ENCODE assay signal across 8 cellular contexts in the genomic region with DNA sequence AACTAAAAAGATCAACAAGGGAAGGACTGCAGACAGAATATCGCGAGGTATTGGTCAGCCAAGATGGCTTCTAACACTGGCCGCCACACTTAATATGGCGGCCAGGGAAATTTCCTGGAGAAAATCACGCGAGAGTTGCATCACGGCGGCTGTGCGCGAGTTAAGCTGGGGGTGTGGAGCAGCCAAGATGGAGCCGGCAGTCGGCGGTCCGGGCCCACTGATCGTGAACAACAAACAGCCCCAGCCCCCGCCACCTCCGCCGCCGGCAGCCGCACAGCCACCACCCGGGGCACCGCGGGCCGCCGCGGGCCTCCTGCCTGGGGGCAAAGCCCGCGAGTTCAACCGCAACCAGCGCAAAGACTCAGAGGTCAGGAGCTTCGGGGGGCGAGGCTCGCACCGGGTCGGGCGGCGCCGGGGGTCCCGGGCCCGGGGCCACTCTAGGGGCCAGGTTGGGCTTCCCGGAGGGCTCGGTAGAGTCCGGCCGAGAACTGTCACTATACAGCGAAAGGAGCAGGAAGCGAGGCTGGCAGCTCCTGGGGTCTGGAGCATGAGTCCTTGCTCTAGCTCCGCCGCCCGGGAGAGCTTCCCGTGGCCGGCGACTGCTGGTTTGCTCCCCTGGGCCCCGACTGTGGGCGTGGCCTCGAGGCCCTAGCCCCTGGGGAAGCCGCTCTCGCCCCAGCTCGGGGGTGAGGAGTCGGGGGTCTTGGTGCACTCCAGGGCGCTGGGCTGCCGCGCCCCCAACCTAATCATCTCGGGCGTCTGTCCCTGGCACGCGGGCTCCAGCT. TPM values are rescaled to one million over a fixed set of nuclear protein-coding genes. Genes with fewer than 3 reads are reported as not detected.
DNase-seq lines count a peak whose midpoint lies in the region; ATAC-seq and TF ChIP-seq lines count a peak whose summit lies in the region.

A gene with protein sequence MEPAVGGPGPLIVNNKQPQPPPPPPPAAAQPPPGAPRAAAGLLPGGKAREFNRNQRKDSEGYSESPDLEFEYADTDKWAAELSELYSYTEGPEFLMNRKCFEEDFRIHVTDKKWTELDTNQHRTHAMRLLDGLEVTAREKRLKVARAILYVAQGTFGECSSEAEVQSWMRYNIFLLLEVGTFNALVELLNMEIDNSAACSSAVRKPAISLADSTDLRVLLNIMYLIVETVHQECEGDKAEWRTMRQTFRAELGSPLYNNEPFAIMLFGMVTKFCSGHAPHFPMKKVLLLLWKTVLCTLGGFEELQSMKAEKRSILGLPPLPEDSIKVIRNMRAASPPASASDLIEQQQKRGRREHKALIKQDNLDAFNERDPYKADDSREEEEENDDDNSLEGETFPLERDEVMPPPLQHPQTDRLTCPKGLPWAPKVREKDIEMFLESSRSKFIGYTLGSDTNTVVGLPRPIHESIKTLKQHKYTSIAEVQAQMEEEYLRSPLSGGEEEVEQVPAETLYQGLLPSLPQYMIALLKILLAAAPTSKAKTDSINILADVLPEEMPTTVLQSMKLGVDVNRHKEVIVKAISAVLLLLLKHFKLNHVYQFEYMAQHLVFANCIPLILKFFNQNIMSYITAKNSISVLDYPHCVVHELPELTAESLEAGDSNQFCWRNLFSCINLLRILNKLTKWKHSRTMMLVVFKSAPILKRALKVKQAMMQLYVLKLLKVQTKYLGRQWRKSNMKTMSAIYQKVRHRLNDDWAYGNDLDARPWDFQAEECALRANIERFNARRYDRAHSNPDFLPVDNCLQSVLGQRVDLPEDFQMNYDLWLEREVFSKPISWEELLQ (plus strand): TSS at position 174 of the 785 bp plus-strand sequence. CDS start 14 bp downstream, at position 188.

- peak within 1 kb of the TSS; percentile 92 to 94 for H3K27ac Mint-ChIP-seq in activated naive CD4-positive, alpha-beta T cell treated with anti-CD3 and anti-CD28 coated beads, Interleukin-2, amount 50 U/mL, for 72 hours
- H3K27ac Mint-ChIP-seq in glutamatergic neuron (ENCODE audit: unreplicated experiment), result peak within 1 kb of the TSS; percentile 94
- peak within 1 kb of the TSS; percentile 90 for H3K27ac Mint-ChIP-seq in osteocyte (ENCODE audit: unreplicated experiment)

- peak; percentile 82 for DNase-seq in GM06990 (ENCODE audit: extremely low read depth, insufficient read length)
- DNase-seq in NCI-H1092 treated with DMSO at 0.1 percent for 48 hours (lab: John Stamatoyannopoulos, UW), result peak; percentile 96
- DNase-seq in SKM-1 (lab: John Stamatoyannopoulos, UW; ENCODE audit: unreplicated experiment), result peak; percentile 89
- DNase-seq in activated naive CD4-positive, alpha-beta T cell treated with anti-CD3 and anti-CD28 coated beads, Interleukin-2, amount 50 U/mL, for 72 hours (ENCODE audit: low spot score in 2 of 2), result peak; percentile 88 to 91
- DNase-seq in glutamatergic neuron, result peak; percentile 88
- peak; percentile 96 for DNase-seq in osteocyte (ENCODE audit: extremely low spot score, unreplicated experiment)

- no peaks in the 10 kb centered on the region for H3K9me3 ChIP-seq in thymus (ENCODE audit: control insufficient read depth)

- H3K4me3 ChIP-seq in GM06990 (replicated peaks; ENCODE audit: low read depth, low read length), result peak within 1 kb of the TSS; percentile 89
- H3K4me3 ChIP-seq in thymus (ENCODE audit: low read length), result peak within 1 kb of the TSS; percentile 89

- H3K27ac ChIP-seq in thymus (ENCODE audit: low read depth), result peak within 1 kb of the TSS; percentile 87

- H3K4me3 Mint-ChIP-seq in glutamatergic neuron (ENCODE audit: unreplicated experiment), result peak within 1 kb of the TSS; percentile 98
- H3K4me3 Mint-ChIP-seq in osteocyte (ENCODE audit: unreplicated experiment), result peak within 1 kb of the TSS; percentile 92

- no peak for TF ChIP-seq CTCF in GM06990 (IDR thresholded peaks at IDR 0.05; ENCODE audit: insufficient read depth, low read length, poor library complexity, severe bottlenecking)
- no peak for TF ChIP-seq CTCF in glutamatergic neuron (IDR thresholded peaks at IDR 0.05; ENCODE audit: partially characterized antibody, unreplicated experiment)
- TF ChIP-seq CTCF in osteocyte (IDR thresholded peaks at IDR 0.05), result no peak

- H3K4me1 ChIP-seq in thymus (ENCODE audit: control insufficient read depth, insufficient read depth, low read length), result peaks cover 13% of the 10 kb centered on the region

- peaks cover 6 to 23% of the 10 kb centered on the region in 2 donors for H3K36me3 Mint-ChIP-seq in activated naive CD4-positive, alpha-beta T cell treated with anti-CD3 and anti-CD28 coated beads, Interleukin-2, amount 50 U/mL, for 72 hours
- H3K36me3 Mint-ChIP-seq in glutamatergic neuron (ENCODE audit: unreplicated experiment) (no peaks in the 10 kb centered on the region), osteocyte (ENCODE audit: unreplicated experiment) (peaks cover 14% of the 10 kb centered on the region)

- H3K36me3 ChIP-seq in GM06990 (ENCODE audit: control insufficient read depth, insufficient read depth, low read length) (peaks cover 15% of the 10 kb centered on the region), thymus (ENCODE audit: control insufficient read depth, insufficient read depth) (peaks cover 18% of the 10 kb centered on the region)

- peaks cover 8 to 13% of the 10 kb centered on the region in 2 donors for H3K9me3 Mint-ChIP-seq in activated naive CD4-positive, alpha-beta T cell treated with anti-CD3 and anti-CD28 coated beads, Interleukin-2, amount 50 U/mL, for 72 hours
- H3K9me3 Mint-ChIP-seq in glutamatergic neuron (ENCODE audit: unreplicated experiment), result peaks cover 3% of the 10 kb centered on the region
- no peaks in the 10 kb centered on the region for H3K9me3 Mint-ChIP-seq in osteocyte (ENCODE audit: unreplicated experiment)

- peak; percentile 81 for ATAC-seq in HG02588 (IDR thresholded peaks at IDR 0.05; ENCODE audit: unreplicated experiment)
- peak; percentile 92 for ATAC-seq in activated naive CD4-positive, alpha-beta T cell treated with anti-CD3 and anti-CD28 coated beads, Interleukin-2, amount 50 U/mL, for 72 hours

- H3K27me3 Mint-ChIP-seq in glutamatergic neuron (ENCODE audit: unreplicated experiment), result no peaks in the 10 kb centered on the region
- no peaks in the 10 kb centered on the region for H3K27me3 Mint-ChIP-seq in osteocyte (ENCODE audit: unreplicated experiment)

- WGBS in thymus, result under 1% methylated on average over 66 of the region's 66 CpGs

- H3K4me1 Mint-ChIP-seq in glutamatergic neuron (ENCODE audit: low read depth, unreplicated experiment), result peaks cover 11% of the 10 kb centered on the region
- peaks cover 29% of the 10 kb centered on the region for H3K4me1 Mint-ChIP-seq in osteocyte (ENCODE audit: unreplicated experiment)

- H3K27me3 ChIP-seq in GM06990 (replicated peaks; ENCODE audit: control insufficient read depth, insufficient read depth, low read length) (no peaks in the 10 kb centered on the region), thymus (ENCODE audit: control insufficient read depth, insufficient read depth) (no peaks in the 10 kb centered on the region)

RNA-seq across cellular contexts. Expression of the gene that starts here (rescaled TPM):
- total RNA-seq in activated naive CD4-positive, alpha-beta T cell treated with anti-CD3 and anti-CD28 coated beads, Interleukin-2, amount 50 U/mL, for 72 hours, result 10 to 100 TPM; 26.5 to 39.8 TPM
- total RNA-seq in glutamatergic neuron (ENCODE audit: unreplicated experiment) (90.2 TPM), osteocyte (55.7 and 55.8 TPM in 2 replicates)
- 20.8 TPM for polyA plus RNA-seq in thymus

Comparison
In these comparisons a context has a peak if more than half of its experiments do, and no peak if none do; other contexts are left out.
1. Peak in every context shown above with its lines: DNase-seq, ATAC-seq, H3K4me3 ChIP-seq and H3K27ac ChIP-seq.